Comparison of ENCODE assay signal across 15 cellular contexts in genomic region chr3:132189601-132190000, GRCh38.
DNase-seq lines count a peak whose midpoint lies in the region; ATAC-seq and TF ChIP-seq lines count a peak whose summit lies in the region.
"Had no signal": no experiment of that assay in that cellular context is flagged by ENCODE, and none has a peak within 500 bp of the region (broad histone marks: within the 10 kb centered on the region; RNA-seq: fewer than 3 reads in every experiment).

No MANE protein-coding gene starts in this region.

- H3K9me3 ChIP-seq in BE2C, result no peaks in the 10 kb centered on the region
- H3K9me3 ChIP-seq: Caco-2 had no signal

- peak; percentile 23 for DNase-seq in NCI-H82 (lab: John Stamatoyannopoulos, UW)
- no peak for DNase-seq in NCI-H82 treated with DMSO at 0.1 percent for 48 hours (lab: John Stamatoyannopoulos, UW; ENCODE audit: unreplicated experiment)
- DNase-seq in BE2C, result peak; percentile 28
- DNase-seq in LNCaP clone FGC (ENCODE audit: low read depth), result peak; percentile 14
- DNase-seq in myocyte (ENCODE audit: low read depth), result peak; percentile 13
- DNase-seq in Ammon's horn (ENCODE audit: low spot score), result no peak
- DNase-seq in Right ventricle myocardium superior, result no peak
- DNase-seq: Caco-2; CD4-positive, CD25-positive, alpha-beta regulatory T cell; CD8-positive, alpha-beta T cell; DMS153; DND-41; GM23248; H9 had no signal

- no peaks in the 10 kb centered on the region for H3K36me3 ChIP-seq in BE2C

- H3K4me3 ChIP-seq in BE2C (ENCODE audit: low read depth, low read length) (no peak overlapping the region), LNCaP clone FGC (ENCODE audit: low read depth, low read length) (no peak overlapping the region)
- H3K4me3 ChIP-seq: GM23248 had no signal

- H3K27me3 ChIP-seq in BE2C, result no peaks in the 10 kb centered on the region

- no peaks in the 10 kb centered on the region; the same call in 1 of the 2 replicates for H3K4me1 ChIP-seq in BE2C
- H3K4me1 ChIP-seq: Caco-2 had no signal

- intact Hi-C loops in Right ventricle myocardium superior (cut with DNase I), result no loop called here

- no peak for ATAC-seq in Right ventricle myocardium superior (ENCODE audit: poor library complexity)
- ATAC-seq: CD8-positive, alpha-beta T cell; HCT116 had no signal

- no peak for TF ChIP-seq CTCF in BE2C (IDR thresholded peaks at IDR 0.05; ENCODE audit: low read depth, low read length)
- TF ChIP-seq CTCF in LNCaP clone FGC (IDR thresholded peaks at IDR 0.05; ENCODE audit: control insufficient read depth, extremely low read depth, insufficient read depth), result no peak

Comparison
In these comparisons a context has a peak if more than half of its experiments do, and no peak if none do; other contexts are left out.
1. DNase-seq: peak in NCI-H82 (single experiment), BE2C (single experiment), LNCaP clone FGC (single experiment) and myocyte (single experiment); none in NCI-H82 treated with DMSO at 0.1 percent for 48 hours (single experiment), Ammon's horn (single experiment) and Right ventricle myocardium superior (single experiment).